ENCODE assay signal across 12 cellular contexts in genomic region chr7:86653919-86654659, GRCh38. TPM values are rescaled to one million over a fixed set of nuclear protein-coding genes. Genes with fewer than 3 reads are reported as not detected.
DNase-seq lines count a peak whose midpoint lies in the region; ATAC-seq and TF ChIP-seq lines count a peak whose summit lies in the region.
"Had no signal": no experiment of that assay in that cellular context is flagged by ENCODE, and none has a peak within 500 bp of the region (broad histone marks: within the 10 kb centered on the region; RNA-seq: fewer than 3 reads in every experiment).

No MANE protein-coding gene starts in this region.

- H3K79me1 ChIP-seq in H9 (ENCODE audit: insufficient read depth, low read depth, low read length, poor library complexity, severe bottlenecking) = no peaks in the 10 kb centered on the region

- H2BK15ac ChIP-seq in H9 (ENCODE audit: low read depth, low read length) = no peak overlapping the region

- no peak overlapping the region for H3K18ac ChIP-seq in H9 (ENCODE audit: insufficient read length, low read depth, low read length)

- peak overlapping the region in 1 of 3 experiments; percentile 69; a peak in 2 of 7 replicates for H3K27ac Mint-ChIP-seq in H9
- peak overlapping the region in 4 of 5 experiments; percentile 10 to 86 (median 72) for H3K27ac Mint-ChIP-seq in brain
- H3K27ac Mint-ChIP-seq: activated naive CD4-positive, alpha-beta T cell treated with anti-CD3 and anti-CD28 coated beads, Interleukin-2, amount 50 U/mL, for 24 hours had no signal

- no peak overlapping the region for H4K8ac ChIP-seq in H9 (replicated peaks; ENCODE audit: insufficient read length, low read depth, low read length)

- DNase-seq in H9 (peak; percentile 32), inferior parietal cortex (ENCODE audit: extremely low spot score) (peak; percentile 76), smooth muscle cell (lab: John Stamatoyannopoulos, UW; ENCODE audit: unreplicated experiment) (no peak), GF-D8 (lab: John Stamatoyannopoulos, UW) (no peak), GM13976 (ENCODE audit: low spot score) (no peak), colonic mucosa (no peak)
- DNase-seq: NCI-H2029 treated with DMSO at 0.1 percent for 48 hours had no signal

- H3T11ph ChIP-seq in H9 (ENCODE audit: low read length) = no peak overlapping the region

- in situ Hi-C loops in GM13976 (cut with MboI; ENCODE audit: low sequenced_read_pairs, unreplicated experiment) = no loop called here

- no peak overlapping the region for H2BK20ac ChIP-seq in H9 (ENCODE audit: low read depth, low read length, poor library complexity, severe bottlenecking)

- H3K4me3 ChIP-seq in smooth muscle cell (no peak overlapping the region), colonic mucosa (no peak overlapping the region)

- H3K79me2 ChIP-seq in H9 (ENCODE audit: insufficient read depth, low read length) (no peaks in the 10 kb centered on the region), smooth muscle cell (ENCODE audit: low read depth) (no peaks in the 10 kb centered on the region)

- H3K36me3 Mint-ChIP-seq in H9 (ENCODE audit: insufficient read depth in 1 of 3, low read depth in 3 of 3) = peaks cover 0 to 4% (median 0%) of the 10 kb centered on the region in 3 experiments; a peak in 1 of 7 replicates
- H3K36me3 Mint-ChIP-seq in brain = no peaks in the 10 kb centered on the region
- H3K36me3 Mint-ChIP-seq: activated naive CD4-positive, alpha-beta T cell treated with anti-CD3 and anti-CD28 coated beads, Interleukin-2, amount 50 U/mL, for 24 hours had no signal

- H3K9ac ChIP-seq in H9 (ENCODE audit: extremely low read depth, insufficient read length, low read length) = no peak overlapping the region
- H3K9ac ChIP-seq in smooth muscle cell (ENCODE audit: low read depth) = no peak overlapping the region
- H3K9ac ChIP-seq in colonic mucosa (ENCODE audit: low read depth in 2 of 2, low read length in 2 of 2) = no peak overlapping the region

- H3K4me1 ChIP-seq in H9 (ENCODE audit: insufficient read depth, low read length) = no peaks in the 10 kb centered on the region; the same call in 1 of the 2 replicates
- no peaks in the 10 kb centered on the region for H3K4me1 ChIP-seq in smooth muscle cell (ENCODE audit: low read depth)
- H3K4me1 ChIP-seq in colonic mucosa = no peaks in the 10 kb centered on the region

- no peak overlapping the region for H2BK5ac ChIP-seq in H9 (ENCODE audit: insufficient read length, low read length)

- no peak overlapping the region for H3K23ac ChIP-seq in H9 (ENCODE audit: insufficient read length, low read depth, low read length)

- H3K9me3 Mint-ChIP-seq in H9 = no peaks in the 10 kb centered on the region
- no peaks in the 10 kb centered on the region for H3K9me3 Mint-ChIP-seq in brain
- H3K9me3 Mint-ChIP-seq: activated naive CD4-positive, alpha-beta T cell treated with anti-CD3 and anti-CD28 coated beads, Interleukin-2, amount 50 U/mL, for 24 hours had no signal

- H3K4me1 Mint-ChIP-seq in H9 = peaks cover 19 to 36% of the 10 kb centered on the region in 2 experiments
- H3K4me1 Mint-ChIP-seq in brain = peaks cover 3% of the 10 kb centered on the region
- H3K4me1 Mint-ChIP-seq: activated naive CD4-positive, alpha-beta T cell treated with anti-CD3 and anti-CD28 coated beads, Interleukin-2, amount 50 U/mL, for 24 hours had no signal

- no peak overlapping the region for H2AK5ac ChIP-seq in H9 (ENCODE audit: insufficient read length, low read length)

- H3K4me3 Mint-ChIP-seq in H9 (no peak overlapping the region), brain (peak overlapping the region in 3 of 5 experiments; percentile 62 to 73 (median 72))
- H3K4me3 Mint-ChIP-seq: activated naive CD4-positive, alpha-beta T cell treated with anti-CD3 and anti-CD28 coated beads, Interleukin-2, amount 50 U/mL, for 24 hours had no signal

- no CpG with 5 or more reads among the region's 9 CpGs for WGBS in H9 (ENCODE audit: extremely low coverage, insufficient read length, low lambda C conversion rate)
- WGBS in smooth muscle cell (ENCODE audit: low lambda C conversion rate) = 58% methylated on average over 9 of the region's 9 CpGs

- peak overlapping the region; percentile 73 for H2AFZ ChIP-seq in H9 (ENCODE audit: low read length)
- peak overlapping the region; percentile 31 for H2AFZ ChIP-seq in smooth muscle cell (ENCODE audit: low read depth)

- TF ChIP-seq CTCF in H9 (conservative IDR thresholded peaks at IDR 0.05) (no peak), brain (conservative IDR thresholded peaks at IDR 0.05) (no peak), smooth muscle cell (IDR thresholded peaks at IDR 0.05; ENCODE audit: borderline replicate concordance, insufficient read depth, poor library complexity, severe bottlenecking) (no peak), GM13976 (IDR thresholded peaks at IDR 0.05; ENCODE audit: borderline replicate concordance, control extremely low read depth, extremely low read depth, insufficient read depth, missing control alignments) (no peak), colonic mucosa (IDR thresholded peaks at IDR 0.05) (no peak)

- H3K36me3 ChIP-seq in smooth muscle cell (ENCODE audit: low read depth) (no peaks in the 10 kb centered on the region), colonic mucosa (no peaks in the 10 kb centered on the region)

- intact Hi-C loops in colonic mucosa (cut with DNase I) = no loop called here

- no peaks in the 10 kb centered on the region for H3K23me2 ChIP-seq in H9 (ENCODE audit: insufficient read length, low read depth, low read length, poor library complexity, severe bottlenecking)

- H3K9me3 ChIP-seq in H9 (ENCODE audit: control insufficient read depth, low read depth, low read length) = no peaks in the 10 kb centered on the region
- no peaks in the 10 kb centered on the region for H3K9me3 ChIP-seq in smooth muscle cell (replicated peaks; ENCODE audit: low read depth)
- no peaks in the 10 kb centered on the region for H3K9me3 ChIP-seq in colonic mucosa

- H2BK12ac ChIP-seq in H9 (ENCODE audit: insufficient read length, low read depth, low read length) = no peak overlapping the region

- no peak for ATAC-seq in HG02610 (IDR thresholded peaks at IDR 0.05; ENCODE audit: unreplicated experiment)
- ATAC-seq: Panc1 had no signal

- no peak overlapping the region for H3K56ac ChIP-seq in H9 (ENCODE audit: insufficient read length, low read depth, low read length)

- H4K91ac ChIP-seq in H9 (ENCODE audit: insufficient read length, low read depth, low read length) = no peak overlapping the region

- H3F3A ChIP-seq in smooth muscle cell (ENCODE audit: low read depth) = no peaks in the 10 kb centered on the region

- H3K27me3 Mint-ChIP-seq in H9 (ENCODE audit: low read depth) = no peaks in the 10 kb centered on the region
- no peaks in the 10 kb centered on the region for H3K27me3 Mint-ChIP-seq in brain

- H3K4ac ChIP-seq in H9 (ENCODE audit: low read depth, low read length) = no peak overlapping the region

- no peak overlapping the region for H2BK120ac ChIP-seq in H9 (ENCODE audit: low read depth, low read length, poor library complexity, severe bottlenecking)

- H3K27me3 ChIP-seq in H9 (ENCODE audit: insufficient read depth, low read length) = no peaks in the 10 kb centered on the region
- H3K27me3 ChIP-seq in smooth muscle cell (ENCODE audit: low read depth) = peaks cover 7% of the 10 kb centered on the region
- no peaks in the 10 kb centered on the region for H3K27me3 ChIP-seq in colonic mucosa

- H3K4me2 ChIP-seq in H9 (ENCODE audit: insufficient read depth, insufficient read length, low read length) = no peak overlapping the region
- peak overlapping the region; percentile 11 for H3K4me2 ChIP-seq in smooth muscle cell

- no peak overlapping the region for H3K27ac ChIP-seq in H9 (ENCODE audit: insufficient read length, low read depth, low read length)
- no peak overlapping the region for H3K27ac ChIP-seq in smooth muscle cell (ENCODE audit: low read depth)
- no peak overlapping the region for H3K27ac ChIP-seq in colonic mucosa

- H4K5ac ChIP-seq in H9 (ENCODE audit: insufficient read length, low read depth, low read length) = peak overlapping the region; percentile 75

- no peaks in the 10 kb centered on the region for H4K20me1 ChIP-seq in H9 (ENCODE audit: control insufficient read depth, insufficient read depth, insufficient read length)
- H4K20me1 ChIP-seq in smooth muscle cell (ENCODE audit: low read depth) = no peaks in the 10 kb centered on the region

- no peak overlapping the region for H3K14ac ChIP-seq in H9 (ENCODE audit: insufficient read depth, low read length)

RNA-seq across cellular contexts. Expression of gene GRM3, which starts 10.4 kb away (rescaled TPM):
- total RNA-seq in H9 (2021) (0.15 and 0.70 TPM in 2 replicates), smooth muscle cell (not detected in 2 replicates), colonic mucosa (not detected)
- polyA plus RNA-seq in brain (ENCODE audit: insufficient read depth, low read depth, low replicate concordance) (23.5 TPM), smooth muscle cell (0.06 and 0.35 TPM in 2 replicates)
- total RNA-seq: activated CD8-positive, alpha-beta memory T cell treated with anti-CD3 and anti-CD28 coated beads for 36 hours had no signal

Comparison
In these comparisons a context has a peak if more than half of its experiments do, and no peak if none do; other contexts are left out.
1. DNase-seq: peak in H9 (single experiment) and inferior parietal cortex (single experiment); none in smooth muscle cell (single experiment), GF-D8 (single experiment), GM13976 (single experiment) and colonic mucosa (single experiment).
2. H3K4me3 Mint-ChIP-seq: peak in brain (3 of 5); none in H9 (0 of 2).